8 cellular contexts compared by ENCODE assay signal in the genomic region with DNA sequence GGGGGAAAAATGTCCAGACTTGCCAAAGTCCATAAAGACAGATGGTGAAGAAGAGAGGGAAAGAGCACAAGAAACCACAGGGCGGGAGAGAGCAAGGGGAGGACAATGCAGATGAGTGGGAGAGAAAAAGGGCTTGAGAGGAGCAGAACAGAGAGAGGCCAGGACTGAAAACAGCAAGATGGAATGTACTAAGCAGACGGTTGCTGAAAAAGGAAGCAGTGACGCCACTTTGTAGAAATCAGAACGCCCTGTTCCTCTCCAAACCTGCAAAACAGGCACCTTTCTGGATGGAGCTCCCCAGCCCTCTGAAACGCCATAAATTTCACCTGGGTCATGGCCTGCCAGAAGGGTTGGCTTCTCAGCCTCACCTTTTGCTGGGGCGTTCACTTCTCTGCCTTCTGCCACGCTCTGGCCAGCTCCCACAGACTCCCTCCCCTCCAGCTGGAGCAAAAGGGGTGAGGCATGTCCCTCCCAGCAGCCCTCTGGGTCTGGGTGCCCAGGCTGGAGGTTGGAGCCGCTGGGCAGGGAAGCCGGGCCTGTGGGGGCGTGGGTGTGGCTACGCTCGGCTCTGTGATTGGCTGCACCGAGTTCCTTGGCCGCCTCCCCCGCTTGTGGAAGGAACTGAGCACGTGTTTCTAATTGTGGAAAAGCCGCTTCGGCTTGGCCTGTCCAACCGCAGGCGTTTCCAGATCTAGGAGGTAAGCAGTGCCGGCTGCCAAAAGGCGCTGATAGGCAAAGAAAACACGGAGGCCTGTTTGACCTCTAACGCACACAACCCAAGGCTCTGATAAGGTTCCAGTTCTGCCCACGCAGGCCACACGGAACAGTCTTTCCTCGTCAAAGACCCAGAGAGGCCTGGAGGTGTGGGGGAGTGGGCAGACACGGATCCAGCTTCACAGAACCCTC. TPM values are rescaled to one million over a fixed set of nuclear protein-coding genes. Genes with fewer than 3 reads are reported as not detected.
DNase-seq lines count a peak whose midpoint lies in the region; ATAC-seq and TF ChIP-seq lines count a peak whose summit lies in the region.

No MANE protein-coding gene starts in this region.

- TF ChIP-seq CTCF in coronary artery (IDR thresholded peaks at IDR 0.05) (no peak), lower lobe of right lung (IDR thresholded peaks at IDR 0.05) (no peak), upper lobe of left lung (IDR thresholded peaks at IDR 0.05) (no peak)

- no peaks in the 10 kb centered on the region for H3K9me3 ChIP-seq in BLaER1 treated with 17β-estradiol and CSF1 and Interleukin-3, amounts not matched to agents 10 nM and 100 nM (replicated peaks in 1 of 11)
- no peaks in the 10 kb centered on the region for H3K9me3 ChIP-seq in lower lobe of right lung
- H3K9me3 ChIP-seq in upper lobe of left lung, result no peaks in the 10 kb centered on the region

- peaks cover 0 to 8% (median 0%) of the 10 kb centered on the region in 11 experiments; a peak in 1 of 22 replicates for H3K36me3 ChIP-seq in BLaER1 treated with 17β-estradiol and CSF1 and Interleukin-3, amounts not matched to agents 10 nM and 100 nM
- no peaks in the 10 kb centered on the region for H3K36me3 ChIP-seq in lower lobe of right lung
- H3K36me3 ChIP-seq in upper lobe of left lung, result no peaks in the 10 kb centered on the region

- intact Hi-C loops in lower lobe of right lung (cut with DNase I), result no loop called here

- H3K4me1 ChIP-seq in BLaER1 treated with 17β-estradiol and CSF1 and Interleukin-3, amounts not matched to agents 10 nM and 100 nM, result peaks cover 13 to 100% (median 19%) of the 10 kb centered on the region in 10 experiments
- H3K4me1 ChIP-seq in lower lobe of right lung (peaks cover 33% of the 10 kb centered on the region), upper lobe of left lung (peaks cover 24 to 40% (median 29%) of the 10 kb centered on the region in 4 donors)

- no peaks in the 10 kb centered on the region for H4K20me1 ChIP-seq in BLaER1 treated with 17β-estradiol and CSF1 and Interleukin-3, amounts not matched to agents 10 nM and 100 nM

- peak overlapping the region in 4 of 10 experiments; percentile 22 to 50 (median 40); a peak in 6 of 20 replicates for H3K4me3 ChIP-seq in BLaER1 treated with 17β-estradiol and CSF1 and Interleukin-3, amounts not matched to agents 10 nM and 100 nM
- H3K4me3 ChIP-seq in coronary artery (peak overlapping the region; percentile 68), lower lobe of right lung (peak overlapping the region; percentile 37), upper lobe of left lung (peak overlapping the region in 3 of 4 donors; percentile 25 to 38 (median 36))

- WGBS in upper lobe of left lung, 2 donors, result 38 to 40% methylated on average over 10 to 28 of the region's 28 CpGs

- H3K27ac ChIP-seq in BLaER1 treated with 17β-estradiol and CSF1 and Interleukin-3, amounts not matched to agents 10 nM and 100 nM, result peak overlapping the region in 5 of 11 experiments; percentile 30 to 86 (median 80); a peak in 10 of 22 replicates
- H3K27ac ChIP-seq in coronary artery, result peak overlapping the region; percentile 94 to 95
- H3K27ac ChIP-seq in lower lobe of right lung, result peak overlapping the region; percentile 79
- H3K27ac ChIP-seq in upper lobe of left lung, result peak overlapping the region; percentile 85 to 94 (median 88)

- H3K9ac ChIP-seq in BLaER1 treated with 17β-estradiol and CSF1 and Interleukin-3, amounts not matched to agents 10 nM and 100 nM, result peak overlapping the region in 4 of 11 experiments; percentile 48 to 79 (median 75); a peak in 8 of 22 replicates

- ATAC-seq in lower lobe of right lung (peak; percentile 92 to 96), upper lobe of left lung (ENCODE audit: low FRiP score in 2 of 2) (peak; percentile 94 to 95), GM18858 (IDR thresholded peaks at IDR 0.05; ENCODE audit: unreplicated experiment) (no peak), GM21576 (IDR thresholded peaks at IDR 0.05; ENCODE audit: unreplicated experiment) (no peak)

- peak; percentile 8 for DNase-seq in NCI-H1694 (lab: John Stamatoyannopoulos, UW)
- peak; percentile 97 for DNase-seq in coronary artery (ENCODE audit: low spot score)
- peak; percentile 93 for DNase-seq in lower lobe of right lung
- DNase-seq in upper lobe of left lung, result peak; percentile 93
- DNase-seq in activated CD8-positive, alpha-beta memory T cell treated with anti-CD3 and anti-CD28 coated beads, Interleukin-2, amount 50 U/mL, for 48 hours, result no peak

- no peaks in the 10 kb centered on the region for H3K27me3 ChIP-seq in BLaER1 treated with 17β-estradiol and CSF1 and Interleukin-3, amounts not matched to agents 10 nM and 100 nM
- H3K27me3 ChIP-seq in lower lobe of right lung (ENCODE audit: low read depth) (no peaks in the 10 kb centered on the region), upper lobe of left lung (no peaks in the 10 kb centered on the region)

- H3K4me2 ChIP-seq in BLaER1 treated with 17β-estradiol and CSF1 and Interleukin-3, amounts not matched to agents 10 nM and 100 nM, result peak overlapping the region; percentile 45 to 92 (median 56)

- TF ChIP-seq EP300 in upper lobe of left lung (IDR thresholded peaks at IDR 0.05), result peak in 2 of 4 donors; percentile 21 to 40

- peak in 3 of 4 donors; percentile 26 to 83 (median 43) for TF ChIP-seq POLR2A in upper lobe of left lung (IDR thresholded peaks at IDR 0.05)

RNA-seq across cellular contexts. Expression of gene SLC7A8, which starts 29.3 kb away (rescaled TPM):
- total RNA-seq in lower lobe of right lung, result 36.8 TPM
- total RNA-seq in upper lobe of left lung, result 10 to 100 TPM; 30.4 to 58.2 (median 42.0) TPM

RNA-seq across cellular contexts. Expression of gene CEBPE, which starts 35.1 kb away (rescaled TPM):
- total RNA-seq in lower lobe of right lung (0.32 TPM), upper lobe of left lung (under 1 TPM in 2 of 6 donors, not detected in 4; 0.31 to 0.77 TPM)

RNA-seq across cellular contexts. Expression of gene CIROP, which starts 49.4 kb away (rescaled TPM):
- total RNA-seq in lower lobe of right lung (not detected), upper lobe of left lung (not detected)

RNA-seq across cellular contexts. Expression of gene C14orf119, which starts 58.8 kb away (rescaled TPM):
- total RNA-seq in lower lobe of right lung, result 53.3 TPM
- 10 to 100 TPM in 5 of 6 donors, 1 to 10 TPM in 1; 4.9 to 52.5 (median 35.7) TPM for total RNA-seq in upper lobe of left lung

RNA-seq across cellular contexts. Expression of gene ACIN1, which starts 59.2 kb away (rescaled TPM):
- total RNA-seq in lower lobe of right lung (163 TPM), upper lobe of left lung (100 to 1,000 TPM in 5 of 6 donors, 10 to 100 TPM in 1; 91.1 to 350 (median 139) TPM)

Comparison
In these comparisons a context has a peak if more than half of its experiments do, and no peak if none do; other contexts are left out.
1. ATAC-seq: peak in lower lobe of right lung (2 of 2) and upper lobe of left lung (2 of 2); none in GM18858 (single experiment) and GM21576 (single experiment).